ENCODE assay signal across 12 cellular contexts in genomic region chr1:182633657-182634281, GRCh38. TPM values are rescaled to one million over a fixed set of nuclear protein-coding genes. Genes with fewer than 3 reads are reported as not detected.
DNase-seq lines count a peak whose midpoint lies in the region; ATAC-seq, FAIRE-seq and TF ChIP-seq lines count a peak whose summit lies in the region.
"Had no signal": no experiment of that assay in that cellular context is flagged by ENCODE, and none has a peak within 500 bp of the region (broad histone marks: within the 10 kb centered on the region; RNA-seq: fewer than 3 reads in every experiment).

No MANE protein-coding gene starts in this region.

- no peaks in the 10 kb centered on the region for H3K9me3 Mint-ChIP-seq in activated naive CD4-positive, alpha-beta T cell treated with anti-CD3 and anti-CD28 coated beads, Interleukin-2, amount 50 U/mL, for 72 hours

- FAIRE-seq in D721Med (lab: Jason Lieb, UNC): no peak

- TF ChIP-seq CTCF in mucosa of descending colon (IDR thresholded peaks at IDR 0.05): no peak
- no peak for TF ChIP-seq CTCF in D721Med (IDR thresholded peaks at IDR 0.05; ENCODE audit: insufficient read depth, missing control alignments)
- TF ChIP-seq CTCF in GM13977 (IDR thresholded peaks at IDR 0.05; ENCODE audit: extremely low read depth, insufficient read depth, missing control alignments): no peak

- H3K27ac Mint-ChIP-seq in activated naive CD4-positive, alpha-beta T cell treated with anti-CD3 and anti-CD28 coated beads, Interleukin-2, amount 50 U/mL, for 72 hours: no peak overlapping the region

- intact Hi-C loops in mucosa of descending colon (cut with DNase I, micrococcal nuclease): no loop called here

- H3K4me1 ChIP-seq in mucosa of descending colon (ENCODE audit: low read depth): no peaks in the 10 kb centered on the region

- DNase-seq in Daoy (ENCODE audit: low read depth) (peak; percentile 40), NCI-H1694 treated with DMSO at 0.1 percent for 48 hours (lab: John Stamatoyannopoulos, UW) (peak; percentile 98), RPMI8226 (peak; percentile 51), mucosa of descending colon (peak in 1 of 3 donors; percentile 24), D721Med (ENCODE audit: insufficient read length, low spot score) (no peak), GM13977 (ENCODE audit: low spot score) (no peak)
- DNase-seq in activated naive CD4-positive, alpha-beta T cell treated with anti-CD3 and anti-CD28 coated beads, Interleukin-2, amount 50 U/mL, for 72 hours (ENCODE audit: low spot score in 2 of 2): no peak
- DNase-seq: esophagus squamous epithelium, T-helper 2 cell, thyroid gland had no signal

- in situ Hi-C loops in GM13977 (cut with MboI; ENCODE audit: low pct_unique_long_range_greater_than_20kb, low sequenced_read_pairs, unreplicated experiment): no loop called here

- no peak overlapping the region for H3K4me3 ChIP-seq in mucosa of descending colon
- H3K4me3 ChIP-seq: esophagus squamous epithelium, thyroid gland had no signal

- H3K36me3 Mint-ChIP-seq in activated naive CD4-positive, alpha-beta T cell treated with anti-CD3 and anti-CD28 coated beads, Interleukin-2, amount 50 U/mL, for 72 hours: no peaks in the 10 kb centered on the region

- no peaks in the 10 kb centered on the region for H3K36me3 ChIP-seq in mucosa of descending colon (ENCODE audit: low read depth)
- H3K36me3 ChIP-seq: esophagus squamous epithelium, thyroid gland had no signal

- H3K9me3 ChIP-seq in mucosa of descending colon: no peaks in the 10 kb centered on the region
- H3K9me3 ChIP-seq: esophagus squamous epithelium, thyroid gland had no signal

- peak; percentile 66 for ATAC-seq in mucosa of descending colon
- ATAC-seq in HG03025 (IDR thresholded peaks at IDR 0.05; ENCODE audit: low FRiP score, unreplicated experiment): no peak
- ATAC-seq in activated naive CD4-positive, alpha-beta T cell treated with anti-CD3 and anti-CD28 coated beads, Interleukin-2, amount 50 U/mL, for 72 hours: no peak

RNA-seq across cellular contexts. Expression of gene RGS16, which starts 29.6 kb away (rescaled TPM):
- total RNA-seq in Daoy (2014; rRNA removed; shearing (Covaris generic)): 0.91 and 1.6 TPM in 2 replicates
- 1 to 10 TPM in 2 of 3 donors, under 1 TPM in 1; 0.61 to 2.3 (median 1.3) TPM for total RNA-seq in mucosa of descending colon
- total RNA-seq in activated naive CD4-positive, alpha-beta T cell treated with anti-CD3 and anti-CD28 coated beads, Interleukin-2, amount 50 U/mL, for 72 hours: 10 to 100 TPM; 36.0 to 64.5 TPM

RNA-seq across cellular contexts. Expression of gene RNASEL, which starts 44.7 kb away (rescaled TPM):
- 5.6 and 6.5 TPM in 2 replicates for total RNA-seq in Daoy (2014; rRNA removed; shearing (Covaris generic))
- 10 to 100 TPM; 14.3 to 23.9 (median 16.3) TPM for total RNA-seq in mucosa of descending colon
- total RNA-seq in activated naive CD4-positive, alpha-beta T cell treated with anti-CD3 and anti-CD28 coated beads, Interleukin-2, amount 50 U/mL, for 72 hours: 1 to 10 TPM; 3.6 to 5.2 TPM

RNA-seq across cellular contexts. Expression of gene RGS8, which starts 50.6 kb away (rescaled TPM):
- total RNA-seq in Daoy (2014; rRNA removed; shearing (Covaris generic)): not detected in 2 replicates
- total RNA-seq in mucosa of descending colon: not detected
- not detected for total RNA-seq in activated naive CD4-positive, alpha-beta T cell treated with anti-CD3 and anti-CD28 coated beads, Interleukin-2, amount 50 U/mL, for 72 hours
- total RNA-seq: esophagus squamous epithelium, osteocyte had no signal

Comparison
In these comparisons a context has a peak if more than half of its experiments do, and no peak if none do; other contexts are left out.
1. DNase-seq: peak in Daoy (single experiment), NCI-H1694 treated with DMSO at 0.1 percent for 48 hours (single experiment) and RPMI8226 (single experiment); none in D721Med (single experiment), GM13977 (single experiment) and activated naive CD4-positive, alpha-beta T cell treated with anti-CD3 and anti-CD28 coated beads, Interleukin-2, amount 50 U/mL, for 72 hours (0 of 2).
2. RNA of gene RGS16, which starts 29.6 kb away (total RNA-seq): 36.0 to 64.5 TPM in activated naive CD4-positive, alpha-beta T cell treated with anti-CD3 and anti-CD28 coated beads, Interleukin-2, amount 50 U/mL, for 72 hours; 0.61 to 2.3 TPM in mucosa of descending colon and 0.91 to 1.6 TPM in Daoy; every median in the first group is over 10 times any median in the second.